ENCODE assay signal across 33 cellular contexts in genomic region chr9:87885484-87886189, GRCh38. TPM values are rescaled to one million over a fixed set of nuclear protein-coding genes. Genes with fewer than 3 reads are reported as not detected.
"Had no signal": no experiment of that assay in that cellular context is flagged by ENCODE, and none has a peak within 500 bp of the region (broad histone marks: within the 10 kb centered on the region; RNA-seq: fewer than 3 reads in every experiment).

No MANE protein-coding gene starts in this region.

- H3K4me1 Mint-ChIP-seq: immature natural killer cell; mesothelial cell of epicardium; nephron; stimulated activated effector memory CD8-positive, alpha-beta T cell treated with anti-CD3 and anti-CD28 coated beads, Interleukin-12 subunit alpha, Interleukin-12 subunit beta, amount 100 ng/mL, for 72 hours had no signal

- DNase-seq: dorsolateral prefrontal cortex; effector CD4-positive, alpha-beta T cell; foreskin keratinocyte; heart right ventricle; hippocampal formation; immature natural killer cell; mesenchymal stem cell; mucosa of descending colon; naive B cell; nucleus accumbens; stimulated activated CD4-positive, alpha-beta T cell treated with anti-CD3 and anti-CD28 coated beads, Interleukin-12 subunit alpha, Interleukin-12 subunit beta, amount 100 ng/mL, for 4 hours; stimulated activated CD4-positive, alpha-beta T cell treated with anti-CD3 and anti-CD28 coated beads, Interleukin-1b, Interleukin-23, amount 100 ng/mL, for 48 hours; stimulated activated CD4-positive, alpha-beta T cell treated with anti-CD3 and anti-CD28 coated beads, Interleukin-4, amount 100 ng/mL, for 1 hour; stimulated activated naive CD4-positive, alpha-beta T cell treated with Interleukin-2 at 50 U/mL for 16 hours; stomach; testis; tibial artery; uterus had no signal

- H3K27ac Mint-ChIP-seq: immature natural killer cell; mesothelial cell of epicardium; naive B cell; nephron; stimulated activated effector memory CD8-positive, alpha-beta T cell treated with anti-CD3 and anti-CD28 coated beads, Interleukin-12 subunit alpha, Interleukin-12 subunit beta, amount 100 ng/mL, for 72 hours had no signal

- ATAC-seq: foreskin keratinocyte; gastroesophageal sphincter; heart right ventricle; left lobe of liver; mucosa of descending colon; sciatic nerve; stimulated activated effector memory CD8-positive, alpha-beta T cell treated with anti-CD3 and anti-CD28 coated beads, Interleukin-12 subunit alpha, Interleukin-12 subunit beta, amount 100 ng/mL, for 72 hours had no signal

- H3K27me3 Mint-ChIP-seq: naive B cell had no signal

- H3K4me3 Mint-ChIP-seq: immature natural killer cell; mesothelial cell of epicardium; nephron; stimulated activated effector memory CD8-positive, alpha-beta T cell treated with anti-CD3 and anti-CD28 coated beads, Interleukin-12 subunit alpha, Interleukin-12 subunit beta, amount 100 ng/mL, for 72 hours had no signal

- H3K9me3 Mint-ChIP-seq: immature natural killer cell; mesothelial cell of epicardium; nephron; stimulated activated effector memory CD8-positive, alpha-beta T cell treated with anti-CD3 and anti-CD28 coated beads, Interleukin-12 subunit alpha, Interleukin-12 subunit beta, amount 100 ng/mL, for 72 hours had no signal

- H3K36me3 Mint-ChIP-seq: immature natural killer cell; mesothelial cell of epicardium; naive B cell; stimulated activated effector memory CD8-positive, alpha-beta T cell treated with anti-CD3 and anti-CD28 coated beads, Interleukin-12 subunit alpha, Interleukin-12 subunit beta, amount 100 ng/mL, for 72 hours had no signal

RNA-seq across cellular contexts. Expression of gene SPATA31E1, which starts 3.0 kb away (rescaled TPM):
- total RNA-seq: cerebellum, fibroblast of lung, foreskin keratinocyte, gastroesophageal sphincter, heart right ventricle, left lobe of liver, liver, lung, osteocyte, right atrium auricular region, sciatic nerve, smooth muscle cell, stomach, subcutaneous adipose tissue, upper lobe of left lung, uterus had no signal

RNA-seq across cellular contexts. Expression of gene SPATA31C1, which starts 32.1 kb away (rescaled TPM):
- total RNA-seq: cerebellum, fibroblast of lung, foreskin keratinocyte, gastroesophageal sphincter, heart right ventricle, left lobe of liver, lung, mucosa of descending colon, osteocyte, right atrium auricular region, sciatic nerve, smooth muscle cell, stomach, subcutaneous adipose tissue, upper lobe of left lung had no signal
